ENCODE assay signal across 20 cellular contexts in genomic region chr20:10686356-10687169, GRCh38. TPM values are rescaled to one million over a fixed set of nuclear protein-coding genes. Genes with fewer than 3 reads are reported as not detected.
DNase-seq lines count a peak whose midpoint lies in the region; ATAC-seq and TF ChIP-seq lines count a peak whose summit lies in the region.
"Had no signal": no experiment of that assay in that cellular context is flagged by ENCODE, and none has a peak within 500 bp of the region (broad histone marks: within the 10 kb centered on the region; RNA-seq: fewer than 3 reads in every experiment).

No MANE protein-coding gene starts in this region.

- no peak overlapping the region for H3K4ac ChIP-seq in neuronal stem cell (ENCODE audit: low read length)

- no peak overlapping the region for H2BK5ac ChIP-seq in neuronal stem cell (ENCODE audit: low read length)

- no peak overlapping the region for H2BK15ac ChIP-seq in neuronal stem cell (ENCODE audit: low read length)

- H3K4me1 ChIP-seq in neuronal stem cell (ENCODE audit: control insufficient read depth in 2 of 2, insufficient read depth in 1 of 2, low read depth in 1 of 2, low read length in 2 of 2) = peaks cover 0 to 3% of the 10 kb centered on the region in 2 donors
- H3K4me1 ChIP-seq in CD4-positive, alpha-beta memory T cell (ENCODE audit: insufficient read depth, low read length) = no peaks in the 10 kb centered on the region
- H3K4me1 ChIP-seq: SJSA1 had no signal

- H3K27ac Mint-ChIP-seq in CD4-positive, alpha-beta memory T cell = no peak overlapping the region
- H3K27ac Mint-ChIP-seq in osteocyte (ENCODE audit: unreplicated experiment) = no peak overlapping the region

- no peak overlapping the region for H3K9ac ChIP-seq in neuronal stem cell (ENCODE audit: low read depth, low read length, poor library complexity)
- H3K9ac ChIP-seq: GM23248 had no signal

- DNase-seq in D341Med (ENCODE audit: low spot score) (peak; percentile 65), WERI-Rb-1 (peak; percentile 91), glomerular visceral epithelial cell (ENCODE audit: extremely low spot score) (peak; percentile 16), neuronal stem cell (ENCODE audit: low spot score) (no peak), ureter (ENCODE audit: low spot score) (no peak), osteocyte (ENCODE audit: extremely low spot score, unreplicated experiment) (no peak)
- no peak for DNase-seq in CD4-positive, alpha-beta memory T cell
- DNase-seq: DMS 273 treated with DMSO at 0.1 percent for 48 hours, DND-41, GM23248, KG1, NCI-H1694 treated with DMSO at 0.1 percent for 48 hours, NCI-H345, NCI-H526 treated with DMSO at 0.1 percent for 48 hours, Peyer's patch had no signal

- H3K14ac ChIP-seq in neuronal stem cell (ENCODE audit: low read length) = no peak overlapping the region

- H3K4me3 ChIP-seq in WERI-Rb-1 (ENCODE audit: low read depth, low read length) (peak overlapping the region; percentile 28), neuronal stem cell (ENCODE audit: low read length in 2 of 2) (no peak overlapping the region)
- H3K4me3 ChIP-seq in CD4-positive, alpha-beta memory T cell (ENCODE audit: low read length in 2 of 2) = no peak overlapping the region
- H3K4me3 ChIP-seq: GM23248, Peyer's patch, SJSA1 had no signal

- H3K27me3 Mint-ChIP-seq in CD4-positive, alpha-beta memory T cell = peaks cover 7 to 25% of the 10 kb centered on the region in 2 donors
- no peaks in the 10 kb centered on the region for H3K27me3 Mint-ChIP-seq in osteocyte (ENCODE audit: unreplicated experiment)

- CTCF ChIA-PET in CD4-positive, alpha-beta memory T cell (lab: Charles Lee; ENCODE audit: partially characterized antibody) = no interaction called here

- no peaks in the 10 kb centered on the region for H3K4me1 Mint-ChIP-seq in CD4-positive, alpha-beta memory T cell
- peaks cover 5% of the 10 kb centered on the region for H3K4me1 Mint-ChIP-seq in osteocyte (ENCODE audit: unreplicated experiment)

- no peak overlapping the region for H4K91ac ChIP-seq in neuronal stem cell (ENCODE audit: low read depth, low read length, poor library complexity)

- no peak overlapping the region for H4K8ac ChIP-seq in neuronal stem cell (ENCODE audit: low read depth, low read length)

- H2BK120ac ChIP-seq in neuronal stem cell (ENCODE audit: low read depth, low read length) = no peak overlapping the region

- H3K9me3 ChIP-seq in WERI-Rb-1 (ENCODE audit: severe bottlenecking) (no peaks in the 10 kb centered on the region), neuronal stem cell (replicated peaks in 1 of 2; ENCODE audit: control insufficient read depth in 2 of 2, insufficient read depth in 1 of 2, low read depth in 1 of 2, low read length in 2 of 2) (peaks cover 0 to 6% of the 10 kb centered on the region in 2 donors)
- H3K9me3 ChIP-seq in CD4-positive, alpha-beta memory T cell (ENCODE audit: control insufficient read depth in 1 of 2, low read length in 2 of 2) = no peaks in the 10 kb centered on the region
- H3K9me3 ChIP-seq: Peyer's patch, SJSA1 had no signal

- ATAC-seq in HG03457 (IDR thresholded peaks at IDR 0.05; ENCODE audit: unreplicated experiment) = no peak
- ATAC-seq: HepG2 had no signal

- H2AFZ ChIP-seq in neuronal stem cell (ENCODE audit: low read length) = peak overlapping the region; percentile 74
- H2AFZ ChIP-seq: GM23248 had no signal

- H3K9me3 Mint-ChIP-seq in CD4-positive, alpha-beta memory T cell = no peaks in the 10 kb centered on the region
- H3K9me3 Mint-ChIP-seq in osteocyte (ENCODE audit: unreplicated experiment) = no peaks in the 10 kb centered on the region

- no peak overlapping the region for H3K4me3 Mint-ChIP-seq in CD4-positive, alpha-beta memory T cell
- H3K4me3 Mint-ChIP-seq in osteocyte (ENCODE audit: unreplicated experiment) = no peak overlapping the region

- no peak overlapping the region for H2AK5ac ChIP-seq in neuronal stem cell (ENCODE audit: low read depth, low read length)

- H3K18ac ChIP-seq in neuronal stem cell (ENCODE audit: low read length) = peak overlapping the region; percentile 22

- TF ChIP-seq CTCF in WERI-Rb-1 (IDR thresholded peaks at IDR 0.05; ENCODE audit: low read depth, low read length) = no peak
- no peak for TF ChIP-seq CTCF in osteocyte (IDR thresholded peaks at IDR 0.05)

- POLR2A ChIA-PET in CD4-positive, alpha-beta memory T cell (lab: Charles Lee; ENCODE audit: partially characterized antibody) = no interaction called here

- WGBS in neuronal stem cell (ENCODE audit: extremely low coverage in 2 of 2, insufficient read length in 2 of 2, insufficient replicate concordance in 1 of 2), 2 donors = no CpG with 5 or more reads among the region's 14 CpGs

- H3K23ac ChIP-seq in neuronal stem cell (ENCODE audit: low read depth, low read length, poor library complexity) = no peak overlapping the region

- H3K79me1 ChIP-seq in neuronal stem cell (ENCODE audit: low read depth, low read length) = no peaks in the 10 kb centered on the region

- H3K27ac ChIP-seq in WERI-Rb-1 = peak overlapping the region; percentile 77
- peak overlapping the region; percentile 62 for H3K27ac ChIP-seq in neuronal stem cell (replicated peaks; ENCODE audit: low read length)
- H3K27ac ChIP-seq in CD4-positive, alpha-beta memory T cell (ENCODE audit: low read depth, low read length) = no peak overlapping the region
- H3K27ac ChIP-seq: C4-2B, GM23248, Peyer's patch, SJSA1 had no signal

- intact Hi-C loops in CD4-positive, alpha-beta memory T cell (cut with micrococcal nuclease) = no loop called here

- H3K36me3 Mint-ChIP-seq in CD4-positive, alpha-beta memory T cell = no peaks in the 10 kb centered on the region
- H3K36me3 Mint-ChIP-seq in osteocyte (ENCODE audit: unreplicated experiment) = peaks cover 1% of the 10 kb centered on the region

- no peaks in the 10 kb centered on the region for H3K27me3 ChIP-seq in WERI-Rb-1 (ENCODE audit: insufficient read depth, low read depth, severe bottlenecking)
- no peaks in the 10 kb centered on the region for H3K27me3 ChIP-seq in neuronal stem cell (ENCODE audit: control insufficient read depth in 3 of 3, insufficient read depth in 3 of 3, low read depth in 1 of 3, low read length in 3 of 3)
- no peaks in the 10 kb centered on the region for H3K27me3 ChIP-seq in CD4-positive, alpha-beta memory T cell (ENCODE audit: insufficient read depth, low read length)
- H3K27me3 ChIP-seq: Peyer's patch, SJSA1 had no signal

- H3K36me3 ChIP-seq in WERI-Rb-1 (no peaks in the 10 kb centered on the region), neuronal stem cell (replicated peaks in 1 of 2; ENCODE audit: control insufficient read depth in 2 of 2, insufficient read depth in 2 of 2, low read length in 2 of 2) (no peaks in the 10 kb centered on the region)
- no peaks in the 10 kb centered on the region for H3K36me3 ChIP-seq in CD4-positive, alpha-beta memory T cell (ENCODE audit: insufficient read depth, low read length)
- H3K36me3 ChIP-seq: Peyer's patch, SJSA1 had no signal

- H2BK12ac ChIP-seq in neuronal stem cell (ENCODE audit: low read length) = no peak overlapping the region

- H3K4me2 ChIP-seq in neuronal stem cell (ENCODE audit: insufficient read depth, low read length, poor library complexity, severe bottlenecking) = no peak overlapping the region

RNA-seq across cellular contexts. Expression of gene JAG1, which starts 12.8 kb away (rescaled TPM):
- polyA plus RNA-seq in neuronal stem cell (2013, experiment 1 of 2) = 64.8 TPM
- polyA plus RNA-seq in neuronal stem cell (2013, experiment 2 of 2) = 65.6 TPM
- total RNA-seq in ureter (161 TPM), osteocyte (246 and 254 TPM in 2 replicates)
- under 1 TPM; 0.29 to 0.61 TPM for total RNA-seq in CD4-positive, alpha-beta memory T cell
- polyA plus RNA-seq in CD4-positive, alpha-beta memory T cell = 1 to 10 TPM in 1 of 2 donors, under 1 TPM in 1; 0.04 to 1.9 TPM
- total RNA-seq: G401 had no signal

Comparison
In these comparisons a context has a peak if more than half of its experiments do, and no peak if none do; other contexts are left out.
1. DNase-seq: peak in D341Med (single experiment), WERI-Rb-1 (single experiment) and glomerular visceral epithelial cell (single experiment); none in neuronal stem cell (single experiment), ureter (single experiment), CD4-positive, alpha-beta memory T cell (0 of 5) and osteocyte (single experiment).
2. RNA of gene JAG1, which starts 12.8 kb away (total RNA-seq): 246 to 254 TPM in osteocyte and 161 TPM in ureter (single experiment); 0.29 to 0.61 TPM in CD4-positive, alpha-beta memory T cell; every median in the first group is over 100 times any median in the second.